Comparison of ENCODE assay signal across 8 cellular contexts in the genomic region with DNA sequence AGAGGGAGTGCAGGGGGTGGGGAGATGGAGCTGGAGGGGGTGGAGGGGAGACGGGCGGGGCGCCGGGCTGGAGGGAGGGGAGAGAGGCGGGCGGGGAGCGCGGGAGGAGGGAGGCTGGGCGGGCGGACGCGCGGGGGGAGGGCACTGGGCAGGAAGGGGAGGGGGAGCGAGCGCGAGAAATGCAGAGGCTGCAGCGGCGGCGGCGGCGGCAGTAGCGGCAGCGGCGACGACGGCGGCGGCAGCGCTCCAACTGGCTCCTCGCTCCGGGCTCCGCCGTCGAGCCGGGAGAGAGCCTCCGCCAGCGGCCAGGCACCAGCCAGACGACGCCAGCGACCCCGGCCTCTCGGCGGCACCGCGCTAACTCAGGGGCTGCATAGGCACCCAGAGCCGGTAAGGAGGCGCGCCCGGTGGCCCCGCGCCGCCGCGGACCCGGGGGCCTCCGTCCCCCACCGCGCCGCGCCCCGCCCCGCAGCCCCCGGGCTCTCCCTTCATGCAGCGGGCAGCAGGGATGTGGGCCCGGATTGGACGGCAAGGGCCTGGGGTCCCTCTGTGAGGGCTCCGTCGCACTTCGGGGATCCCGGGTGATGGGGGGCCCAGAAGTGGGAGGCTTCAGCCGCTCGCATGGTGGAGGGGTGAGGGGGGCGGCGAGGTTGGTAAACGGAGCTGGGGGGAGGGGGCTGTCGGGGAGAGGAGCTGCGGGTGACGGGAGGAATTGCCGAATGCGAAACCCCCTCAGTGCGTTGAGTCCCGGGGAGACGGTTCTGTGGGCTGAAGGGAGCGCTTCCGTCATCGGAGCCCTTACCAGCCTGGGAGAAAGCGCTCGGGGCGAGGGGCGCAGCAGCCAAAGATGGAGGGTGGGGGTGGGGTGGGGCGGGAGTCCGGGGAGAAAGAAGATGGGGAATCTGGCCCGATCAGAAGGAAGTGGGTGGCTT. TPM values are rescaled to one million over a fixed set of nuclear protein-coding genes. Genes with fewer than 3 reads are reported as not detected.
A peak's percentile ranks its signal among the peaks of the same experiment; 100 is the strongest.
DNase-seq lines count a peak whose midpoint lies in the region; ATAC-seq and TF ChIP-seq lines count a peak whose summit lies in the region.

A gene with protein sequence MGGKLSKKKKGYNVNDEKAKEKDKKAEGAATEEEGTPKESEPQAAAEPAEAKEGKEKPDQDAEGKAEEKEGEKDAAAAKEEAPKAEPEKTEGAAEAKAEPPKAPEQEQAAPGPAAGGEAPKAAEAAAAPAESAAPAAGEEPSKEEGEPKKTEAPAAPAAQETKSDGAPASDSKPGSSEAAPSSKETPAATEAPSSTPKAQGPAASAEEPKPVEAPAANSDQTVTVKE (plus strand): TSS at position 211 of the 932 bp plus-strand sequence. CDS start 57,586 bp downstream, outside the sequence.

- TF ChIP-seq RAD21 in IMR-90 (IDR thresholded peaks at IDR 0.05; ENCODE audit: low read length), result peak; percentile 22

- H3K4me3 ChIP-seq in IMR-90 (ENCODE audit: insufficient read depth, low read depth, low read length), result peak within 1 kb of the TSS; percentile 75
- H3K4me3 ChIP-seq in kidney epithelial cell (ENCODE audit: low read depth, low read length), result peak within 1 kb of the TSS; percentile 70

- H2BK15ac ChIP-seq in IMR-90 (ENCODE audit: low read depth, low read length), result peak within 1 kb of the TSS; percentile 76; the same call in 1 of the 3 replicates

- H2AK5ac ChIP-seq in IMR-90 (ENCODE audit: low read depth, low read length), result peak within 1 kb of the TSS; percentile 94

- peak within 1 kb of the TSS; percentile 95 for H3K23ac ChIP-seq in IMR-90 (ENCODE audit: low read depth, low read length)

- H4K91ac ChIP-seq in IMR-90 (ENCODE audit: insufficient read depth, low read depth, low read length), result peak within 1 kb of the TSS; percentile 97

- peak within 1 kb of the TSS; percentile 88 for H2AK9ac ChIP-seq in IMR-90 (replicated peaks; ENCODE audit: low read depth, low read length, poor library complexity)

- H2BK5ac ChIP-seq in IMR-90 (ENCODE audit: low read depth, low read length, poor library complexity, severe bottlenecking), result peak within 1 kb of the TSS; percentile 51

- H3K36me3 ChIP-seq in IMR-90 (ENCODE audit: control insufficient read depth, insufficient read depth, low read length) (peaks cover 6% of the 10 kb centered on the region), kidney epithelial cell (ENCODE audit: control insufficient read depth, insufficient read depth, low read length) (no peaks in the 10 kb centered on the region)

- 0% methylated on average over 40 of the region's 93 CpGs; no CpG with 5 or more reads in 1 of the 2 experiments for WGBS in IMR-90 (ENCODE audit: extremely low coverage in 2 of 2, insufficient read length in 1 of 2), 2 experiments

- H4K5ac ChIP-seq in IMR-90 (ENCODE audit: low read depth, low read length), result peak within 1 kb of the TSS; percentile 47

- dilution Hi-C loops in IMR-90 (cut with HindIII; ENCODE audit: low sequenced_read_pairs, unreplicated experiment), result no loop called here

- H3K4ac ChIP-seq in IMR-90 (ENCODE audit: low read depth, low read length), result peak within 1 kb of the TSS; percentile 89

- peak within 1 kb of the TSS; percentile 82 for H3K18ac ChIP-seq in IMR-90 (ENCODE audit: low read depth, low read length)

- H3K79me1 ChIP-seq in IMR-90 (ENCODE audit: low read depth in 1 of 2, low read length in 2 of 2), result peaks cover 0 to 26% of the 10 kb centered on the region in 2 experiments; a peak in 3 of 4 replicates

- intact Hi-C loops in IMR-90 (cut with micrococcal nuclease), result loop anchor here (2.0 to 10.0 kb wide), 10 partner anchors 41 to 1097 kb away; no protein-coding TSS in a partner anchor

- CTCF ChIA-PET in IMR-90 (lab: Yijun Ruan, JAX), result interaction anchor here (1.3 to 2.1 kb wide), 2 partner anchors 741 to 1095 kb away, joined by 3 to 14 read pairs; no protein-coding TSS in a partner anchor

- peak within 1 kb of the TSS; percentile 90 for H3K56ac ChIP-seq in IMR-90 (ENCODE audit: extremely low read depth, insufficient read depth, low read length)

- peaks cover 40% of the 10 kb centered on the region for H4K20me1 ChIP-seq in IMR-90 (ENCODE audit: insufficient read depth, low read length)

- H2AFZ ChIP-seq in IMR-90 (replicated peaks; ENCODE audit: low read length, poor library complexity), result peak within 1 kb of the TSS; percentile 88

- H3K9me3 ChIP-seq in IMR-90 (ENCODE audit: control insufficient read depth, insufficient read depth, low read length), result no peaks in the 10 kb centered on the region

- H3K9ac ChIP-seq in IMR-90 (ENCODE audit: low read depth, low read length), result peak within 1 kb of the TSS; percentile 96

- peak within 1 kb of the TSS; percentile 93 for H3K27ac ChIP-seq in IMR-90 (ENCODE audit: insufficient read depth, low read length)

- POLR2A ChIA-PET in IMR-90 (lab: Charles Lee; ENCODE audit: unreplicated experiment), result interaction anchor here (0.6 to 0.7 kb wide), 4 partner anchors 9 to 890 kb away, joined by 4 to 5 read pairs (median 4); no protein-coding TSS in a partner anchor

- peak within 1 kb of the TSS; percentile 94 for H3K14ac ChIP-seq in IMR-90 (replicated peaks; ENCODE audit: low read depth, low read length)

- in situ Hi-C loops in IMR-90 (cut with MboI; ENCODE audit: low sequenced_read_pairs), result loop anchor here (5.0 to 10.0 kb wide), 2 partner anchors 897 to 1065 kb away; no protein-coding TSS in a partner anchor

- TF ChIP-seq POLR2A in IMR-90 (IDR thresholded peaks at IDR 0.05; ENCODE audit: low read depth, low read length), result peak; percentile 92

- DNase-seq in EH (ENCODE audit: low read depth) (peak; percentile 85), IMR-90 (peak; percentile 75), SKM-1 (lab: John Stamatoyannopoulos, UW; ENCODE audit: unreplicated experiment) (peak; percentile 66), cerebellum (ENCODE audit: low spot score) (peak; percentile 81), kidney epithelial cell (ENCODE audit: low read depth) (no peak)
- peak; percentile 56 for DNase-seq in stimulated activated CD4-positive, alpha-beta T cell treated with anti-CD3 and anti-CD28 coated beads, Interleukin-15, amount 100 ng/mL, for 24 hours

- H2BK120ac ChIP-seq in IMR-90 (ENCODE audit: low read depth, low read length), result peak within 1 kb of the TSS; percentile 86

- 0 out of 2 replicates have a peak within 1 kb of the TSS, but pooled peaks have one; percentile 21 for H2BK20ac ChIP-seq in IMR-90 (ENCODE audit: low read depth, low read length)

- peak within 1 kb of the TSS; percentile 76 to 80 for H4K8ac ChIP-seq in IMR-90 (ENCODE audit: low read depth in 2 of 2, low read length in 2 of 2)

- peak within 1 kb of the TSS; percentile 92 for H3K4me2 ChIP-seq in IMR-90 (ENCODE audit: low read depth, low read length)

- H3K27me3 ChIP-seq in IMR-90 (ENCODE audit: control insufficient read depth, insufficient read depth, low read length) (no peaks in the 10 kb centered on the region; the same call in 1 of the 2 replicates), kidney epithelial cell (ENCODE audit: control insufficient read depth, insufficient read depth, low read length) (no peaks in the 10 kb centered on the region)

- H3K4me1 ChIP-seq in IMR-90 (ENCODE audit: control insufficient read depth, insufficient read depth, low read length), result peaks cover 5% of the 10 kb centered on the region

- BruUV-seq in IMR-90 (replicated peaks; lab: Mats Ljungman, UMichigan), result no TSS peak

- ATAC-seq in GM21515 (IDR thresholded peaks at IDR 0.05; ENCODE audit: unreplicated experiment), result peak; percentile 39
- ATAC-seq in IMR-90 (ENCODE audit: low read depth), result peak; percentile 76
- no peak for ATAC-seq in HG03378 (IDR thresholded peaks at IDR 0.05; ENCODE audit: unreplicated experiment)

- H3K9me1 ChIP-seq in IMR-90 (ENCODE audit: insufficient read depth, low read length), result peaks cover 4% of the 10 kb centered on the region; the same call in 1 of the 2 replicates

- TF ChIP-seq CTCF in IMR-90 (conservative IDR thresholded peaks at IDR 0.05; ENCODE audit: low read depth, low read length) (no peak), kidney epithelial cell (IDR thresholded peaks at IDR 0.05; ENCODE audit: insufficient read depth, low read length, poor library complexity, severe bottlenecking) (no peak)

TF ChIP-seq in IMR-90, 13 proteins besides CTCF, POLR2A, EP300 and RAD21:
- TF ChIP-seq RCOR1 (IDR thresholded peaks at IDR 0.05; ENCODE audit: insufficient replicate concordance, low read length) (no peak), MAZ (IDR thresholded peaks at IDR 0.05; ENCODE audit: borderline replicate concordance, low read depth, low read length) (peak; percentile 65; the same call in 1 of the 2 replicates)

RNA-seq across cellular contexts. Expression of the gene that starts here (rescaled TPM):
- total RNA-seq in IMR-90 (2012; rRNA removed) (39.6 and 70.5 TPM in 2 replicates), cerebellum (210 TPM), kidney epithelial cell (101 and 120 TPM in 2 replicates)
- polyA plus RNA-seq in IMR-90 (2012; rRNA removed), result 103 and 121 TPM in 2 replicates
- polyA plus RNA-seq in IMR-90 (2012; cell fraction: cytosol; rRNA removed), result 112 and 166 TPM in 2 replicates
- 48.2 and 69.4 TPM in 2 replicates for polyA plus RNA-seq in IMR-90 (2012; cell fraction: nucleus; rRNA removed; ENCODE audit: low replicate concordance)
